9 cellular contexts compared by ENCODE assay signal in the genomic region with DNA sequence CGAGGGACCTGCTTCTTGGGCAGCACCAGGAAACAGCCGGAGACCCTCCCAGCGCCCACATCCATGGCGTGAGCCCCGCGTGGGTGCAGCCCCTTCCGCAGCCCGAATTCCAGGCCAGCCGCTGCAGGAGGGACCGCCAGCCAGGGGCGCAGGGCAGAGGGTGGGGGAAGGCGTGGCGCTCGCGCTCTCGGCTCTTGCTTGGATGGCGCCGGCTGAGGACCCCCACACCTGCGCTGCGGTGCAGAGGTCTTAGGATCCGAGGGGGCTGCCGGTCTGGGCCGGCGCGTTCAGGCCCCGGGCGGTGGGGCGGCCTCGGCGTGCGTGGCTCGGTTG. TPM values are rescaled to one million over a fixed set of nuclear protein-coding genes. Genes with fewer than 3 reads are reported as not detected.
DNase-seq lines count a peak whose midpoint lies in the region; ATAC-seq and TF ChIP-seq lines count a peak whose summit lies in the region.
"Had no signal": no experiment of that assay in that cellular context is flagged by ENCODE, and none has a peak within 500 bp of the region (broad histone marks: within the 10 kb centered on the region; RNA-seq: fewer than 3 reads in every experiment).

No MANE protein-coding gene starts in this region.

- H3K4me3 ChIP-seq in choroid plexus epithelial cell (ENCODE audit: low read depth, low read length) (peak overlapping the region; percentile 49), mucosa of rectum (ENCODE audit: low read length in 2 of 2) (peak overlapping the region; percentile 57 to 62)

- DNase-seq in stimulated activated CD4-positive, alpha-beta T cell treated with anti-CD3 and anti-CD28 coated beads, Interleukin-4, amount 100 ng/mL, for 1 hour = peak; percentile 15
- no peak for DNase-seq in stimulated activated CD4-positive, alpha-beta T cell treated with anti-CD3 and anti-CD28 coated beads, Interleukin-15, amount 100 ng/mL, for 24 hours
- DNase-seq in choroid plexus epithelial cell (ENCODE audit: low read depth) (no peak), putamen (ENCODE audit: low spot score) (no peak), G401 (ENCODE audit: low spot score) (no peak)
- no peak for DNase-seq in stimulated activated CD4-positive, alpha-beta T cell treated with anti-CD3 and anti-CD28 coated beads, Interleukin-4, amount 100 ng/mL, for 24 hours

- H3K9me3 ChIP-seq in mucosa of rectum (ENCODE audit: control insufficient read depth in 2 of 2, low read length in 2 of 2) = no peaks in the 10 kb centered on the region

- H3K36me3 ChIP-seq in mucosa of rectum (ENCODE audit: control insufficient read depth in 2 of 2, insufficient read depth in 2 of 2, low read length in 2 of 2) = no peaks in the 10 kb centered on the region

- H3K4me1 ChIP-seq in mucosa of rectum (ENCODE audit: control insufficient read depth in 2 of 2, insufficient read depth in 2 of 2, low read length in 2 of 2) = peaks cover 19 to 27% of the 10 kb centered on the region in 2 donors

- TF ChIP-seq CTCF in choroid plexus epithelial cell (conservative IDR thresholded peaks at IDR 0.05; ENCODE audit: low read depth, low read length) = no peak

- no peak overlapping the region for H3K27ac ChIP-seq in mucosa of rectum (ENCODE audit: low read depth in 2 of 2, low read length in 2 of 2)

- in situ Hi-C loops in G401 (cut with HindIII; ENCODE audit: low sequenced_read_pairs) = no loop called here

- H3K9ac ChIP-seq in mucosa of rectum (ENCODE audit: low read depth in 1 of 2, low read length in 2 of 2) = peak overlapping the region in 1 of 2 donors; percentile 40

- no peak for ATAC-seq in GM19351 (IDR thresholded peaks at IDR 0.05; ENCODE audit: unreplicated experiment)

- H3K27me3 ChIP-seq in mucosa of rectum (ENCODE audit: control insufficient read depth in 2 of 2, insufficient read depth in 2 of 2, low read length in 2 of 2) = peaks cover 5 to 6% of the 10 kb centered on the region in 2 donors

RNA-seq across cellular contexts. Expression of gene ACTG1, which starts 28.8 kb away (rescaled TPM):
- 5,595 and 6,819 TPM in 2 replicates for total RNA-seq in G401 (2014; rRNA removed; shearing (Covaris generic))

RNA-seq across cellular contexts. Expression of gene FSCN2, which starts 44.3 kb away (rescaled TPM):
- 0.80 and 1.4 TPM in 2 replicates for total RNA-seq in G401 (2014; rRNA removed; shearing (Covaris generic))
- total RNA-seq: RPMI7951 had no signal
